16 cellular contexts compared by ENCODE assay signal in the genomic region with DNA sequence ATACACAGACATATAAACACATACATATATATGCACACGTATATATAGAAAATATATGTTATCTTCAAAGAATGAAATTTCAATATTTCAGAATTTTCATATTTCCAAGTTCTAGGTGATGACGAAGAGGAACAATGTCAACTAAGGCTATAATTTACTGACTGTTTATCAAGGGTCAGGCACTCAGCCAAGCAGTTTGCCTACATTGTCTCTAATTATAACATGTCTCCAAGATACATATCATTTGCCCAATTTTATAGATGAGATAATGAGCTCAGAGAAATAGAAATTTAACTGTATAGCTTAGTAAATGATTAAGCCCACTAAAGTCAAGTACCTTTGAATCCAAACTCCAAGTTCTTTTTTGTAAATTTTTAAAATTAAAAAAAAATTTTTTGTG.
DNase-seq lines count a peak whose midpoint lies in the region; ATAC-seq and TF ChIP-seq lines count a peak whose summit lies in the region.
"Had no signal": no experiment of that assay in that cellular context is flagged by ENCODE, and none has a peak within 500 bp of the region (broad histone marks: within the 10 kb centered on the region; RNA-seq: fewer than 3 reads in every experiment).

No MANE protein-coding gene starts in this region.

- no peaks in the 10 kb centered on the region for H3K36me3 ChIP-seq in transverse colon
- no peaks in the 10 kb centered on the region for H3K36me3 ChIP-seq in WERI-Rb-1
- H3K36me3 ChIP-seq: BE2C had no signal

- DNase-seq in NCI-H1105 treated with DMSO at 0.1 percent for 48 hours (lab: John Stamatoyannopoulos, UW) (peak; percentile 88), NCI-H69 (lab: John Stamatoyannopoulos, UW) (peak; percentile 62), dedifferentiated amniotic fluid mesenchymal stem cell (ENCODE audit: extremely low spot score) (peak; percentile 6), transverse colon (peak; percentile 41), WERI-Rb-1 (no peak), left lobe of liver (ENCODE audit: low spot score) (no peak)
- no peak for DNase-seq in stimulated activated CD4-positive, alpha-beta T cell treated with anti-CD3 and anti-CD28 coated beads, Interleukin-15, amount 100 ng/mL, for 24 hours
- DNase-seq: ACHN; BE2C; C1 segment of cervical spinal cord; Caco-2; CD4-positive, CD25-positive, alpha-beta regulatory T cell; CD8-positive, alpha-beta memory T cell; HCEC 1CT; IMR-90 had no signal

- no peak overlapping the region for H3K4me3 ChIP-seq in transverse colon
- H3K4me3 ChIP-seq in WERI-Rb-1 (ENCODE audit: low read depth, low read length), result no peak overlapping the region
- H3K4me3 ChIP-seq: GM23338 had no signal

- H3K4me1 ChIP-seq in transverse colon, result peaks cover 0 to 4% (median 0%) of the 10 kb centered on the region in 4 donors
- H3K4me1 ChIP-seq: BE2C, Caco-2 had no signal

- ATAC-seq in left lobe of liver, result no peak
- ATAC-seq: GM23338 had no signal

- H3K9me3 ChIP-seq in transverse colon, result no peaks in the 10 kb centered on the region
- H3K9me3 ChIP-seq in WERI-Rb-1 (ENCODE audit: severe bottlenecking), result no peaks in the 10 kb centered on the region
- H3K9me3 ChIP-seq: BE2C, Caco-2 had no signal

- no peak for TF ChIP-seq EP300 in transverse colon (IDR thresholded peaks at IDR 0.05; ENCODE audit: low read depth)

- H3K27ac ChIP-seq in transverse colon (no peak overlapping the region), WERI-Rb-1 (no peak overlapping the region)

- H3K27me3 ChIP-seq in transverse colon (no peaks in the 10 kb centered on the region), WERI-Rb-1 (ENCODE audit: insufficient read depth, low read depth, severe bottlenecking) (no peaks in the 10 kb centered on the region)
- H3K27me3 ChIP-seq: BE2C had no signal

- in situ Hi-C loops in transverse colon (cut with MboI; ENCODE audit: low pct_ligation_motif_present in 1 of 4, low pct_unique_long_range_greater_than_20kb in 1 of 4, low sequenced_read_pairs in 3 of 4), result no loop called here

- TF ChIP-seq POLR2A in transverse colon (IDR thresholded peaks at IDR 0.05), result no peak

- TF ChIP-seq CTCF in transverse colon (IDR thresholded peaks at IDR 0.05) (no peak), WERI-Rb-1 (IDR thresholded peaks at IDR 0.05; ENCODE audit: low read depth, low read length) (no peak)

- intact Hi-C loops in transverse colon (cut with DNase I; ENCODE audit: low total_unique reads), result no loop called here

- WGBS in transverse colon (ENCODE audit: low coverage in 1 of 2), 2 donors, result 47 to 62% methylated on average over 2 of the region's 2 CpGs

Comparison
In these comparisons a context has a peak if more than half of its experiments do, and no peak if none do; other contexts are left out.
1. DNase-seq: peak in NCI-H1105 treated with DMSO at 0.1 percent for 48 hours (single experiment), NCI-H69 (single experiment), dedifferentiated amniotic fluid mesenchymal stem cell (single experiment) and transverse colon (single experiment); none in WERI-Rb-1 (single experiment), stimulated activated CD4-positive, alpha-beta T cell treated with anti-CD3 and anti-CD28 coated beads, Interleukin-15, amount 100 ng/mL, for 24 hours (single experiment) and left lobe of liver (single experiment).